In genomic region chr3:119891944-119892721, GRCh38 we compare ENCODE assay signal across 8 cellular contexts.
DNase-seq lines count a peak whose midpoint lies in the region; ATAC-seq and TF ChIP-seq lines count a peak whose summit lies in the region.

No MANE protein-coding gene starts in this region.

- 43% methylated on average over 10 of the region's 10 CpGs for WGBS in liver

- ATAC-seq in CD4-positive, CD25-positive, alpha-beta regulatory T cell (ENCODE audit: low read depth in 2 of 2), result peak; percentile 52 to 60
- peak; percentile 58 for ATAC-seq in GM19025 (IDR thresholded peaks at IDR 0.05; ENCODE audit: low read depth, unreplicated experiment)
- no peak for ATAC-seq in HG03097 (IDR thresholded peaks at IDR 0.05; ENCODE audit: low FRiP score, unreplicated experiment)

- peak overlapping the region in 1 of 3 donors; percentile 68 for H3K27ac Mint-ChIP-seq in CD4-positive, CD25-positive, alpha-beta regulatory T cell

- H3K4me3 ChIP-seq in CD4-positive, CD25-positive, alpha-beta regulatory T cell (ENCODE audit: low read depth, low read length), result peak overlapping the region; percentile 15
- H3K4me3 ChIP-seq in coronary artery, result no peak overlapping the region
- no peak overlapping the region for H3K4me3 ChIP-seq in liver (ENCODE audit: low read depth in 1 of 3, low read length in 3 of 3)
- H3K4me3 ChIP-seq in stomach smooth muscle (ENCODE audit: low read length in 2 of 2), result peak overlapping the region; percentile 8 to 44

- H3K4me1 ChIP-seq in CD4-positive, CD25-positive, alpha-beta regulatory T cell (ENCODE audit: control insufficient read depth, insufficient read depth, low read length, poor library complexity, severe bottlenecking), result no peaks in the 10 kb centered on the region
- peaks cover 0 to 5% (median 0%) of the 10 kb centered on the region in 4 donors for H3K4me1 ChIP-seq in liver (ENCODE audit: control insufficient read depth in 4 of 4, insufficient read depth in 4 of 4, low read length in 3 of 4)
- peaks cover 5% of the 10 kb centered on the region for H3K4me1 ChIP-seq in stomach smooth muscle (ENCODE audit: control insufficient read depth, insufficient read depth, low read length)

- TF ChIP-seq RAD21 in liver (IDR thresholded peaks at IDR 0.05), result peak; percentile 98

- H3K9ac ChIP-seq in liver (ENCODE audit: low read depth in 1 of 2, low read length in 2 of 2) (peak overlapping the region in 1 of 2 donors; percentile 59), stomach smooth muscle (ENCODE audit: low read length in 2 of 2) (peak overlapping the region in 1 of 2 donors; percentile 26)

- no peak overlapping the region for H3K4me3 Mint-ChIP-seq in CD4-positive, CD25-positive, alpha-beta regulatory T cell

- H3K9me3 ChIP-seq in CD4-positive, CD25-positive, alpha-beta regulatory T cell (ENCODE audit: control insufficient read depth in 2 of 2, low read length in 2 of 2), result peaks cover 7 to 9% of the 10 kb centered on the region in 2 experiments
- H3K9me3 ChIP-seq in liver (ENCODE audit: control insufficient read depth in 4 of 4, low read length in 3 of 4), result peaks cover 0 to 6% (median 1%) of the 10 kb centered on the region in 4 donors
- H3K9me3 ChIP-seq in stomach smooth muscle (ENCODE audit: control insufficient read depth in 2 of 2, low read length in 2 of 2), result peaks cover 0 to 5% of the 10 kb centered on the region in 2 donors

- H3K27me3 ChIP-seq in CD4-positive, CD25-positive, alpha-beta regulatory T cell (ENCODE audit: control insufficient read depth, insufficient read depth, low read length), result no peaks in the 10 kb centered on the region
- no peaks in the 10 kb centered on the region for H3K27me3 ChIP-seq in liver (ENCODE audit: control insufficient read depth in 4 of 4, insufficient read depth in 4 of 4, low read length in 3 of 4)
- no peaks in the 10 kb centered on the region for H3K27me3 ChIP-seq in stomach smooth muscle (ENCODE audit: control insufficient read depth in 1 of 2, insufficient read depth in 2 of 2, low read length in 2 of 2)

- no peak overlapping the region for H3K27ac ChIP-seq in CD4-positive, CD25-positive, alpha-beta regulatory T cell (ENCODE audit: insufficient read depth, low read length, poor library complexity, severe bottlenecking)
- H3K27ac ChIP-seq in coronary artery (no peak overlapping the region), liver (ENCODE audit: low read depth in 1 of 2, low read length in 2 of 2) (no peak overlapping the region), stomach smooth muscle (ENCODE audit: low read length) (no peak overlapping the region)

- H3K4me1 Mint-ChIP-seq in CD4-positive, CD25-positive, alpha-beta regulatory T cell, result peaks cover 7 to 14% (median 9%) of the 10 kb centered on the region in 4 donors

- H3K36me3 Mint-ChIP-seq in CD4-positive, CD25-positive, alpha-beta regulatory T cell, result peaks cover 35% of the 10 kb centered on the region

- H3K36me3 ChIP-seq in CD4-positive, CD25-positive, alpha-beta regulatory T cell (ENCODE audit: control insufficient read depth, insufficient read depth, low read length), result peaks cover 6% of the 10 kb centered on the region
- H3K36me3 ChIP-seq in liver (ENCODE audit: control insufficient read depth in 4 of 4, insufficient read depth in 3 of 4, low read depth in 1 of 4, low read length in 3 of 4), result peaks cover 0 to 2% (median 1%) of the 10 kb centered on the region in 4 donors
- H3K36me3 ChIP-seq in stomach smooth muscle (ENCODE audit: control insufficient read depth in 2 of 2, insufficient read depth in 2 of 2, low read length in 2 of 2), result no peaks in the 10 kb centered on the region

- DNase-seq in CD4-positive, CD25-positive, alpha-beta regulatory T cell, result peak; percentile 7 to 76 (median 65)
- peak; percentile 21 for DNase-seq in NCI-H1048 (lab: John Stamatoyannopoulos, UW)
- DNase-seq in T follicular helper cell (ENCODE audit: low read depth), result peak; percentile 12
- no peak for DNase-seq in coronary artery (ENCODE audit: low spot score)

- peak; percentile 47 for TF ChIP-seq CTCF in coronary artery (IDR thresholded peaks at IDR 0.05)
- peak; percentile 59 for TF ChIP-seq CTCF in liver (IDR thresholded peaks at IDR 0.05; ENCODE audit: low read depth, low read length, missing input control)

- H3K27me3 Mint-ChIP-seq in CD4-positive, CD25-positive, alpha-beta regulatory T cell, result no peaks in the 10 kb centered on the region

- H3K9me3 Mint-ChIP-seq in CD4-positive, CD25-positive, alpha-beta regulatory T cell, result peaks cover 0 to 21% (median 8%) of the 10 kb centered on the region in 7 donors

TF ChIP-seq in liver, 16 proteins besides CTCF, POLR2A, EP300 and RAD21:
- TF ChIP-seq HNF4A (conservative IDR thresholded peaks at IDR 0.05), result peak in 1 of 2 donors; percentile 13
- TF ChIP-seq RXRA (IDR thresholded peaks at IDR 0.05), result no peak

Comparison
In these comparisons a context has a peak if more than half of its experiments do, and no peak if none do; other contexts are left out.
1. H3K4me3 ChIP-seq: peak in CD4-positive, CD25-positive, alpha-beta regulatory T cell (single experiment) and stomach smooth muscle (2 of 2); none in coronary artery (single experiment) and liver (0 of 3).